In genomic region chr2:64950226-64951160, GRCh38 we compare ENCODE assay signal across 1 cellular context.
TF ChIP-seq lines count a peak whose summit lies in the region.

No MANE protein-coding gene starts in this region.

TF ChIP-seq in SK-N-SH, 30 proteins besides CTCF, POLR2A, EP300 and RAD21 (continued from another document):
- no peak for TF ChIP-seq IRF3 (IDR thresholded peaks at IDR 0.05; ENCODE audit: low read depth, low read length)
- TF ChIP-seq JUND (IDR thresholded peaks at IDR 0.05), result no peak
- TF ChIP-seq RXRA (IDR thresholded peaks at IDR 0.05; ENCODE audit: borderline replicate concordance, low read depth), result no peak
- no peak for TF ChIP-seq REST (IDR thresholded peaks at IDR 0.05; ENCODE audit: low read depth, low read length)
- no peak for TF ChIP-seq RCOR1 (IDR thresholded peaks at IDR 0.05; ENCODE audit: low read length)
- no peak for TF ChIP-seq FOXM1 (IDR thresholded peaks at IDR 0.05; ENCODE audit: low read depth)
- TF ChIP-seq USF1 (IDR thresholded peaks at IDR 0.05; ENCODE audit: borderline replicate concordance, low read depth), result no peak
- TF ChIP-seq YY1 (IDR thresholded peaks at IDR 0.05; ENCODE audit: low read depth), result no peak
- TF ChIP-seq MAX (IDR thresholded peaks at IDR 0.05; ENCODE audit: low read depth), result no peak
- no peak for TF ChIP-seq TEAD4 (IDR thresholded peaks at IDR 0.05; ENCODE audit: borderline replicate concordance, insufficient read depth)
- no peak for TF ChIP-seq POLR2AphosphoS5 (IDR thresholded peaks at IDR 0.05; ENCODE audit: low read depth, low read length)
